8 cellular contexts compared by ENCODE assay signal in the genomic region with DNA sequence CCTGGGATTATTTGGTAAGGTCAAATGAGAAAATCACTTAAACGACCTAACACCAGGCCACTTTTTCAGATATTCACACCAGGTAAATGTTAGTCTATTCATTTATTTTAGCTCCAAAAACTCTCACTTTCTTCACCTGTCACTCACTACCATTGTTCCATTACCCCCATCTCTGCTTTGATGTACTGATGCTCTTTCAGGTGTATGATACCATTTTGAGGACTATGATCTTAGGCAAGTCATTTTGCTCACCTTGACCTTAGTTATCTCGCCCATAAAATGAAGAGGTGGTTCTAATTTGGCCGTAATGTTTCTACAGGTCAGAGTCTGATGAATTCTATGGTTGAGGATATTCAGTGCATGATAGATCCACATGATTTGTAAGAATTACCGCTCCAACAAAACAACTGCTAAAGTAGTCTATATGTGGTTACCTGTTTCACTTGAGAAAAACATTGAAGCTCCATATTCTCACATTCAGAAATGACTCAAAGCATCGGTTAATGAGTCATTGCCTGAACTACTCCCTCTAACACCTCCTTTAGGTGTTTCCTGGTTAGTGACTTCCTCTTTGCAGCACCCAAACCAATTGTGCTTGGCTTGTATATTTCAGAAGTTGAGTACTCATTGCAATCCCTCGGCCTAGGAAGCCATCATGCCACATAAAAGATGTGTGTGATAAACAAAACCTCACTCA. TPM values are rescaled to one million over a fixed set of nuclear protein-coding genes. Genes with fewer than 3 reads are reported as not detected.
DNase-seq lines count a peak whose midpoint lies in the region; ATAC-seq and TF ChIP-seq lines count a peak whose summit lies in the region.

No MANE protein-coding gene starts in this region.

- H3K9me3 Mint-ChIP-seq in activated CD8-positive, alpha-beta T cell treated with anti-CD3 and anti-CD28 coated beads for 36 hours = no peaks in the 10 kb centered on the region
- no peaks in the 10 kb centered on the region for H3K9me3 Mint-ChIP-seq in GM23338

- no peaks in the 10 kb centered on the region for H3F3A ChIP-seq in GM23338 (replicated peaks; ENCODE audit: low read depth)

- H3K4me1 ChIP-seq in right atrium auricular region = no peaks in the 10 kb centered on the region
- no peaks in the 10 kb centered on the region for H3K4me1 ChIP-seq in GM23338 (ENCODE audit: insufficient read depth)

- H3K4me1 Mint-ChIP-seq in activated CD8-positive, alpha-beta T cell treated with anti-CD3 and anti-CD28 coated beads for 36 hours (ENCODE audit: low read depth) = peaks cover 52% of the 10 kb centered on the region
- H3K4me1 Mint-ChIP-seq in GM23338 = no peaks in the 10 kb centered on the region

- no peaks in the 10 kb centered on the region for H3K79me2 ChIP-seq in GM23338 (replicated peaks; ENCODE audit: insufficient read depth)

- CTCF ChIA-PET in activated CD8-positive, alpha-beta T cell treated with anti-CD3 and anti-CD28 coated beads for 36 hours (lab: Charles Lee) = interaction anchor here (0.7 to 1.7 kb wide), 8 partner anchors 14 to 113 kb away, joined by 3 to 8 read pairs (median 3); no protein-coding TSS in a partner anchor

- H3K4me3 ChIP-seq in right atrium auricular region = no peak overlapping the region
- H3K4me3 ChIP-seq in GM23338 = no peak overlapping the region

- no peaks in the 10 kb centered on the region for H3K27me3 Mint-ChIP-seq in activated CD8-positive, alpha-beta T cell treated with anti-CD3 and anti-CD28 coated beads for 36 hours
- H3K27me3 Mint-ChIP-seq in GM23338 (ENCODE audit: insufficient read depth, low read depth, poor library complexity) = no peaks in the 10 kb centered on the region

- no peak overlapping the region for H2AFZ ChIP-seq in GM23338

- peak overlapping the region; percentile 90 for H3K27ac Mint-ChIP-seq in activated CD8-positive, alpha-beta T cell treated with anti-CD3 and anti-CD28 coated beads for 36 hours
- H3K27ac Mint-ChIP-seq in GM23338 = no peak overlapping the region

- H3K27ac ChIP-seq in right atrium auricular region = no peak overlapping the region
- no peak overlapping the region for H3K27ac ChIP-seq in GM23338 (ENCODE audit: low read depth)

- TF ChIP-seq CTCF in activated CD8-positive, alpha-beta T cell treated with anti-CD3 and anti-CD28 coated beads for 36 hours (IDR thresholded peaks at IDR 0.05) = no peak
- TF ChIP-seq CTCF in right atrium auricular region (IDR thresholded peaks at IDR 0.05) = no peak
- no peak for TF ChIP-seq CTCF in GM23338 (conservative IDR thresholded peaks at IDR 0.05; ENCODE audit: low read depth in 2 of 2)

- no peaks in the 10 kb centered on the region for H4K20me1 ChIP-seq in GM23338 (replicated peaks; ENCODE audit: insufficient read depth)

- peaks cover 1% of the 10 kb centered on the region for H3K36me3 Mint-ChIP-seq in activated CD8-positive, alpha-beta T cell treated with anti-CD3 and anti-CD28 coated beads for 36 hours (ENCODE audit: low read depth)
- no peaks in the 10 kb centered on the region for H3K36me3 Mint-ChIP-seq in GM23338 (ENCODE audit: low read depth)

- peak overlapping the region; percentile 48 for H3K4me3 Mint-ChIP-seq in activated CD8-positive, alpha-beta T cell treated with anti-CD3 and anti-CD28 coated beads for 36 hours
- no peak overlapping the region for H3K4me3 Mint-ChIP-seq in GM23338

- H3K27me3 ChIP-seq in right atrium auricular region = no peaks in the 10 kb centered on the region
- H3K27me3 ChIP-seq in GM23338 (ENCODE audit: insufficient read depth) = no peaks in the 10 kb centered on the region

- no peaks in the 10 kb centered on the region for H3K36me3 ChIP-seq in right atrium auricular region
- no peaks in the 10 kb centered on the region for H3K36me3 ChIP-seq in GM23338 (ENCODE audit: insufficient read depth)

- DNase-seq in Caki2 (ENCODE audit: low read depth) (peak; percentile 24), mucosa of gallbladder (ENCODE audit: low spot score) (peak; percentile 12), right atrium auricular region (ENCODE audit: low spot score) (no peak), GM23338 (ENCODE audit: low spot score) (no peak), DMS79 treated with DMSO at 0.1 percent for 48 hours (lab: John Stamatoyannopoulos, UW) (no peak)
- DNase-seq in activated CD8-positive, alpha-beta T cell treated with anti-CD3 and anti-CD28 coated beads for 36 hours = peak; percentile 77

- in situ Hi-C loops in Caki2 (cut with HindIII; ENCODE audit: low pct_unique_long_range_greater_than_20kb, low sequenced_read_pairs) = no loop called here

- intact Hi-C loops in activated CD8-positive, alpha-beta T cell treated with anti-CD3 and anti-CD28 coated beads for 36 hours (cut with micrococcal nuclease) = loop anchor here (1.0 to 5.0 kb wide), 3 partner anchors 37 to 1366 kb away; partner anchors contain the start of gene ARAP2

- no peak overlapping the region for H3K4me2 ChIP-seq in GM23338

- peak; percentile 98 for ATAC-seq in GM21381 (IDR thresholded peaks at IDR 0.05; ENCODE audit: unreplicated experiment)
- ATAC-seq in HG03575 (IDR thresholded peaks at IDR 0.05; ENCODE audit: extremely low read depth, insufficient number of reproducible peaks, low FRiP score, unreplicated experiment) = peak; percentile 97
- peak; percentile 93 for ATAC-seq in activated CD8-positive, alpha-beta T cell treated with anti-CD3 and anti-CD28 coated beads for 36 hours
- ATAC-seq in GM23338 = no peak

- H3K9me3 ChIP-seq in right atrium auricular region = no peaks in the 10 kb centered on the region

- no peaks in the 10 kb centered on the region for H3K9me2 ChIP-seq in GM23338 (ENCODE audit: insufficient read depth)

- POLR2A ChIA-PET in activated CD8-positive, alpha-beta T cell treated with anti-CD3 and anti-CD28 coated beads for 36 hours (lab: Charles Lee) = interaction anchor here (0.8 to 2.4 kb wide), 11 partner anchors 15 to 63 kb away, joined by 3 to 28 read pairs (median 6); partner anchors contain the start of gene ARAP2

TF ChIP-seq in GM23338, 12 proteins besides CTCF, POLR2A, EP300 and RAD21 (continues in another document):
- no peak for TF ChIP-seq POLR2AphosphoS5 (IDR thresholded peaks at IDR 0.05; ENCODE audit: low read depth)
- TF ChIP-seq ZNF114 (CRISPR knock-in tag; IDR thresholded peaks at IDR 0.05) = no peak
- TF ChIP-seq EZH2phosphoT487 (IDR thresholded peaks at IDR 0.05; ENCODE audit: unreplicated experiment) = no peak
- no peak for TF ChIP-seq STAT1 (IDR thresholded peaks at IDR 0.05; ENCODE audit: unreplicated experiment)
- no peak for TF ChIP-seq ZNF331 (CRISPR knock-in tag; IDR thresholded peaks at IDR 0.05; ENCODE audit: low read depth)
- no peak for TF ChIP-seq NANOG (IDR thresholded peaks at IDR 0.05; ENCODE audit: borderline replicate concordance)
- TF ChIP-seq CREB1 (CRISPR knock-in tag; IDR thresholded peaks at IDR 0.05; ENCODE audit: low read depth) = no peak
- no peak for TF ChIP-seq JUNB (IDR thresholded peaks at IDR 0.05; ENCODE audit: unreplicated experiment)

RNA-seq across cellular contexts. Expression of gene DTHD1, which starts 4.5 kb away (rescaled TPM):
- not detected in 2 replicates for total RNA-seq in Caki2 (2014; rRNA removed; shearing (Covaris generic); ENCODE audit: low replicate concordance)
- total RNA-seq in activated CD8-positive, alpha-beta T cell treated with anti-CD3 and anti-CD28 coated beads for 36 hours = 1 to 10 TPM; 1.2 to 1.3 TPM
- 0.20 TPM for total RNA-seq in mucosa of gallbladder
- total RNA-seq in right atrium auricular region = under 1 TPM in 1 of 2 donors, not detected in 1; 0.16 TPM
- not detected in 2 replicates for total RNA-seq in GM23338 (2014; rRNA removed; shearing (Covaris generic))
- polyA plus RNA-seq in GM23338 (2016; fragmentation: Nextera tagmentation; extraction: Ambion mirVana) = not detected in 2 replicates

RNA-seq across cellular contexts. Expression of gene ARAP2, which starts 41.6 kb away (rescaled TPM):
- total RNA-seq in Caki2 (2014; rRNA removed; shearing (Covaris generic); ENCODE audit: low replicate concordance) = 1.5 and 2.1 TPM in 2 replicates
- total RNA-seq in activated CD8-positive, alpha-beta T cell treated with anti-CD3 and anti-CD28 coated beads for 36 hours = 10 to 100 TPM; 30.0 to 31.0 TPM
- total RNA-seq in mucosa of gallbladder (22.3 TPM), right atrium auricular region (10 to 100 TPM in 1 of 2 donors, 1 to 10 TPM in 1; 5.7 to 10.1 TPM)
- 0.39 and 4.8 TPM in 2 replicates for total RNA-seq in GM23338 (2014; rRNA removed; shearing (Covaris generic))
- polyA plus RNA-seq in GM23338 (2016; fragmentation: Nextera tagmentation; extraction: Ambion mirVana) = 0.21 and 0.92 TPM in 2 replicates

Comparison
In these comparisons a context has a peak if more than half of its experiments do, and no peak if none do; other contexts are left out.
1. DNase-seq: peak in Caki2 (single experiment), activated CD8-positive, alpha-beta T cell treated with anti-CD3 and anti-CD28 coated beads for 36 hours (single experiment) and mucosa of gallbladder (single experiment); none in right atrium auricular region (single experiment), GM23338 (single experiment) and DMS79 treated with DMSO at 0.1 percent for 48 hours (single experiment).